ENCODE assay signal across 1 cellular context in genomic region chr3:37243811-37244748, GRCh38.
TF ChIP-seq lines count a peak whose summit lies in the region.

No MANE protein-coding gene starts in this region.

TF ChIP-seq in K562, 482 proteins besides CTCF, POLR2A, EP300 and RAD21 (continued from another document):
- TF ChIP-seq ARID4B (CRISPR knock-in tag; IDR thresholded peaks at IDR 0.05), result peak; percentile 60; the same call in 1 of the 2 replicates
- peak in 1 of 2 experiments; percentile 23; a peak in 2 of 4 replicates for TF ChIP-seq MAZ (CRISPR knock-in tag; conservative IDR thresholded peaks at IDR 0.05 in 1 of 2, IDR thresholded peaks at IDR 0.05 in 1 of 2)
- TF ChIP-seq FOXM1 (IDR thresholded peaks at IDR 0.05; ENCODE audit: low read depth), result peak; percentile 26; the same call in 1 of the 2 replicates
- no peak for TF ChIP-seq FOXM1 (CRISPR knock-in tag; IDR thresholded peaks at IDR 0.05; ENCODE audit: low read depth)
- 0 out of 2 replicates have a peak, but pooled peaks have one; percentile 42 for TF ChIP-seq HES1 (IDR thresholded peaks at IDR 0.05; ENCODE audit: low read depth)
